In the genomic region with DNA sequence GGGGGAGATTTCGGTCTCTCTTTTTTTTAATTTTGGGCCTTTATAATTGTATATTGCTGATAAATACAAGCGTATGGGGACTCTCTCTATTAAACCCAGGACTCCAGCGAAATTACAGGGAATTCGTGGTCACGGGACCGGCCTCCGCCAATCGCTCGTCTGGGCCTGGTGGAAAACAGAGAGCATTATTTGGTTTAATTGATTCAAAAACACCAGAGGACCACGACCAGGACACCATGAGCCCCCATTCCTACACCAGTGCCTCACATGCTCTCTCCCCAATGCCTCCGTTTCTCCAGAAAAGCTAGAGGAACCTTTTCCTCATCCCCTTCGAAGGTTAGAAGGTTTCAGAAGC, we compare ENCODE assay signal across 8 cellular contexts. TPM values are rescaled to one million over a fixed set of nuclear protein-coding genes. Genes with fewer than 3 reads are reported as not detected.
DNase-seq lines count a peak whose midpoint lies in the region; ATAC-seq and TF ChIP-seq lines count a peak whose summit lies in the region.

TSS of gene HOXB2 (minus strand) at position 88 of the 355 bp plus-strand sequence. CDS start 198 bp downstream, outside the sequence.

- CTCF ChIA-PET in HCT116 (lab: Charles Lee), result no interaction called here

- peak within 1 kb of the TSS; percentile 63 for H3K9ac ChIP-seq in HCT116 (ENCODE audit: low read length)

- 40 to 44% methylated on average over 10 to 12 of the region's 12 CpGs for WGBS in esophagus squamous epithelium, 2 donors
- WGBS in ovary, 3 donors, result 40 to 42% (median 41%) methylated on average over 12 of the region's 12 CpGs

- no peak within 1 kb of the TSS for H2AFZ ChIP-seq in HCT116 (ENCODE audit: low read depth, low read length, poor library complexity, severe bottlenecking)

- TF ChIP-seq CTCF in HCT116 (IDR thresholded peaks at IDR 0.05 in 2 of 3, conservative IDR thresholded peaks at IDR 0.05 in 1 of 3; ENCODE audit: borderline replicate concordance in 1 of 3, insufficient read depth in 1 of 3, low read depth in 2 of 3, low read length in 2 of 3) (no peak), esophagus squamous epithelium (IDR thresholded peaks at IDR 0.05) (no peak), ovary (IDR thresholded peaks at IDR 0.05) (no peak), BE2C (IDR thresholded peaks at IDR 0.05; ENCODE audit: low read depth, low read length) (no peak)

- TF ChIP-seq POLR2A in HCT116 (IDR thresholded peaks at IDR 0.05; ENCODE audit: borderline replicate concordance, extremely low read depth, insufficient read depth, insufficient read length) (no peak), esophagus squamous epithelium (IDR thresholded peaks at IDR 0.05) (no peak), ovary (IDR thresholded peaks at IDR 0.05) (no peak)

- H3K9me3 ChIP-seq in HCT116 (ENCODE audit: control insufficient read depth in 1 of 2, insufficient read depth in 1 of 2, low read depth in 1 of 2, low read length in 2 of 2), result no peaks in the 10 kb centered on the region
- no peaks in the 10 kb centered on the region for H3K9me3 ChIP-seq in esophagus squamous epithelium
- peaks cover 0 to under 1% of the 10 kb centered on the region in 2 donors for H3K9me3 ChIP-seq in ovary
- no peaks in the 10 kb centered on the region for H3K9me3 ChIP-seq in BE2C

- H3K4me2 ChIP-seq in HCT116 (ENCODE audit: low read length), result peak within 1 kb of the TSS; percentile 69

- DNase-seq in HCT116 (ENCODE audit: low read depth, low spot score), result no peak
- peak; percentile 61 for DNase-seq in RPMI7951 (ENCODE audit: low read depth)
- DNase-seq in esophagus squamous epithelium (lab: John Stamatoyannopoulos, UW), result no peak
- DNase-seq in ovary, result no peak
- no peak for DNase-seq in HPDE6-E6E7 (ENCODE audit: extremely low spot score)
- DNase-seq in GDM1 (lab: John Stamatoyannopoulos, UW), result no peak
- DNase-seq in BE2C, result no peak
- DNase-seq in DMS79 (lab: John Stamatoyannopoulos, UW), result no peak

- RAD21 ChIA-PET in HCT116 (lab: Charles Lee; ENCODE audit: low non-redundant PET in 1 of 2, low total read pairs in 2 of 2, uncharacterized antibody in 2 of 2, unreplicated experiment in 2 of 2), result no interaction called here

- no TSS peak for BruUV-seq in HCT116 (replicated peaks; lab: Mats Ljungman, UMichigan)

- no peaks in the 10 kb centered on the region for H3K9me2 ChIP-seq in HCT116 (ENCODE audit: insufficient read depth)

- H3K27me3 ChIP-seq in HCT116 (ENCODE audit: insufficient read depth, low read length) (no peaks in the 10 kb centered on the region), esophagus squamous epithelium (peaks cover 0 to 74% (median 0%) of the 10 kb centered on the region in 4 donors), ovary (no peaks in the 10 kb centered on the region), BE2C (peaks cover 96% of the 10 kb centered on the region)

- H3K79me2 ChIP-seq in HCT116 (ENCODE audit: insufficient read depth, low read length), result no peaks in the 10 kb centered on the region

- POLR2A ChIA-PET in HCT116 (lab: Charles Lee), result no interaction called here

- no peaks in the 10 kb centered on the region for H4K20me1 ChIP-seq in HCT116 (ENCODE audit: insufficient read depth)

- H3K27ac ChIP-seq in HCT116 (ENCODE audit: low read depth, low read length), result no peak within 1 kb of the TSS
- H3K27ac ChIP-seq in esophagus squamous epithelium, result peak within 1 kb of the TSS; percentile 91 to 95 (median 92)
- peak within 1 kb of the TSS; percentile 35 to 54 for H3K27ac ChIP-seq in ovary

- intact Hi-C loops in HCT116 (cut with micrococcal nuclease) (no loop called here), esophagus squamous epithelium (cut with DNase I) (no loop called here), ovary (cut with DNase I) (loop anchor here in 1 of 4 donors (5.0 kb wide), 1 partner anchor 1607 kb away; the partner anchor contains the start of gene PPP1R9B)

- no peak for ATAC-seq in HCT116

- H3K4me3 ChIP-seq in HCT116 (replicated peaks in 1 of 2; ENCODE audit: low read depth in 1 of 2, low read length in 2 of 2) (peak within 1 kb of the TSS; percentile 49 to 59), esophagus squamous epithelium (peak within 1 kb of the TSS; percentile 53 to 80 (median 72)), ovary (peak within 1 kb of the TSS; percentile 54), BE2C (ENCODE audit: low read depth, low read length) (no peak within 1 kb of the TSS)

- TF ChIP-seq RAD21 in HCT116 (IDR thresholded peaks at IDR 0.05; ENCODE audit: low read depth), result no peak

- no peak for TF ChIP-seq EP300 in ovary (IDR thresholded peaks at IDR 0.05)

- H3K36me3 ChIP-seq in HCT116 (ENCODE audit: control insufficient read depth in 1 of 2, insufficient read depth in 2 of 2, low read length in 2 of 2) (peaks cover 0 to 2% of the 10 kb centered on the region in 2 experiments; a peak in 1 of 4 replicates), esophagus squamous epithelium (peaks cover 0 to 3% (median 0%) of the 10 kb centered on the region in 3 donors), ovary (no peaks in the 10 kb centered on the region), BE2C (no peaks in the 10 kb centered on the region)

- peaks cover 0 to 10% of the 10 kb centered on the region in 2 experiments; a peak in 2 of 4 replicates for H3K4me1 ChIP-seq in HCT116 (ENCODE audit: control insufficient read depth in 1 of 2, insufficient read depth in 2 of 2, low read length in 2 of 2)
- H3K4me1 ChIP-seq in esophagus squamous epithelium, result peaks cover 7 to 91% (median 32%) of the 10 kb centered on the region in 3 donors
- no peaks in the 10 kb centered on the region for H3K4me1 ChIP-seq in ovary (ENCODE audit: insufficient read depth)
- no peaks in the 10 kb centered on the region for H3K4me1 ChIP-seq in BE2C

TF ChIP-seq in HCT116, 20 proteins besides CTCF, POLR2A, EP300 and RAD21:
- no peak for TF ChIP-seq ZFX (IDR thresholded peaks at IDR 0.05)
- no peak for TF ChIP-seq FOSL1 (IDR thresholded peaks at IDR 0.05; ENCODE audit: low read depth)
- no peak for TF ChIP-seq TCF7L2 (IDR thresholded peaks at IDR 0.05; ENCODE audit: borderline replicate concordance, extremely low read depth, insufficient read depth, insufficient read length)
- no peak for TF ChIP-seq YY1 (IDR thresholded peaks at IDR 0.05; ENCODE audit: extremely low read depth, insufficient replicate concordance, low read depth, low read length)
- no peak for TF ChIP-seq MAX (IDR thresholded peaks at IDR 0.05)
- TF ChIP-seq SIN3A (IDR thresholded peaks at IDR 0.05; ENCODE audit: low read depth), result no peak
- TF ChIP-seq EGR1 (IDR thresholded peaks at IDR 0.05; ENCODE audit: low read depth), result no peak

RNA-seq across cellular contexts. Expression of gene HOXB2, which starts in this region (rescaled TPM):
- total RNA-seq in HCT116 (2021; ENCODE audit: unreplicated experiment) (2.0 TPM), esophagus squamous epithelium (10 to 100 TPM in 3 of 4 donors, 1 to 10 TPM in 1; 9.2 to 24.2 (median 17.1) TPM), ovary (10 to 100 TPM in 1 of 7 donors, 1 to 10 TPM in 6; 1.5 to 24.5 (median 7.0) TPM)
- polyA plus RNA-seq in HCT116 (2012), result 0.95 and 1.1 TPM in 2 replicates
- total RNA-seq in RPMI7951 (2014; rRNA removed; shearing (Covaris generic)), result 11.9 and 15.1 TPM in 2 replicates
- 1 to 10 TPM; 1.2 to 9.1 TPM for polyA plus RNA-seq in ovary
- polyA plus RNA-seq in BE2C (2012; ENCODE audit: insufficient read depth, insufficient read length, low read depth), result not detected
